1 cellular context compared by ENCODE assay signal in genomic region chr1:9239622-9240401, GRCh38.
TF ChIP-seq lines count a peak whose summit lies in the region.

No MANE protein-coding gene starts in this region.

TF ChIP-seq in HepG2, 621 proteins besides CTCF, POLR2A, EP300 and RAD21 (continued from another document and continues in another):
- TF ChIP-seq, protein P1, sequence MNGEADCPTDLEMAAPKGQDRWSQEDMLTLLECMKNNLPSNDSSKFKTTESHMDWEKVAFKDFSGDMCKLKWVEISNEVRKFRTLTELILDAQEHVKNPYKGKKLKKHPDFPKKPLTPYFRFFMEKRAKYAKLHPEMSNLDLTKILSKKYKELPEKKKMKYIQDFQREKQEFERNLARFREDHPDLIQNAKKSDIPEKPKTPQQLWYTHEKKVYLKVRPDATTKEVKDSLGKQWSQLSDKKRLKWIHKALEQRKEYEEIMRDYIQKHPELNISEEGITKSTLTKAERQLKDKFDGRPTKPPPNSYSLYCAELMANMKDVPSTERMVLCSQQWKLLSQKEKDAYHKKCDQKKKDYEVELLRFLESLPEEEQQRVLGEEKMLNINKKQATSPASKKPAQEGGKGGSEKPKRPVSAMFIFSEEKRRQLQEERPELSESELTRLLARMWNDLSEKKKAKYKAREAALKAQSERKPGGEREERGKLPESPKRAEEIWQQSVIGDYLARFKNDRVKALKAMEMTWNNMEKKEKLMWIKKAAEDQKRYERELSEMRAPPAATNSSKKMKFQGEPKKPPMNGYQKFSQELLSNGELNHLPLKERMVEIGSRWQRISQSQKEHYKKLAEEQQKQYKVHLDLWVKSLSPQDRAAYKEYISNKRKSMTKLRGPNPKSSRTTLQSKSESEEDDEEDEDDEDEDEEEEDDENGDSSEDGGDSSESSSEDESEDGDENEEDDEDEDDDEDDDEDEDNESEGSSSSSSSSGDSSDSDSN (CRISPR knock-in tag; IDR thresholded peaks at IDR 0.05): peak; percentile 89
- TF ChIP-seq, protein P2, sequence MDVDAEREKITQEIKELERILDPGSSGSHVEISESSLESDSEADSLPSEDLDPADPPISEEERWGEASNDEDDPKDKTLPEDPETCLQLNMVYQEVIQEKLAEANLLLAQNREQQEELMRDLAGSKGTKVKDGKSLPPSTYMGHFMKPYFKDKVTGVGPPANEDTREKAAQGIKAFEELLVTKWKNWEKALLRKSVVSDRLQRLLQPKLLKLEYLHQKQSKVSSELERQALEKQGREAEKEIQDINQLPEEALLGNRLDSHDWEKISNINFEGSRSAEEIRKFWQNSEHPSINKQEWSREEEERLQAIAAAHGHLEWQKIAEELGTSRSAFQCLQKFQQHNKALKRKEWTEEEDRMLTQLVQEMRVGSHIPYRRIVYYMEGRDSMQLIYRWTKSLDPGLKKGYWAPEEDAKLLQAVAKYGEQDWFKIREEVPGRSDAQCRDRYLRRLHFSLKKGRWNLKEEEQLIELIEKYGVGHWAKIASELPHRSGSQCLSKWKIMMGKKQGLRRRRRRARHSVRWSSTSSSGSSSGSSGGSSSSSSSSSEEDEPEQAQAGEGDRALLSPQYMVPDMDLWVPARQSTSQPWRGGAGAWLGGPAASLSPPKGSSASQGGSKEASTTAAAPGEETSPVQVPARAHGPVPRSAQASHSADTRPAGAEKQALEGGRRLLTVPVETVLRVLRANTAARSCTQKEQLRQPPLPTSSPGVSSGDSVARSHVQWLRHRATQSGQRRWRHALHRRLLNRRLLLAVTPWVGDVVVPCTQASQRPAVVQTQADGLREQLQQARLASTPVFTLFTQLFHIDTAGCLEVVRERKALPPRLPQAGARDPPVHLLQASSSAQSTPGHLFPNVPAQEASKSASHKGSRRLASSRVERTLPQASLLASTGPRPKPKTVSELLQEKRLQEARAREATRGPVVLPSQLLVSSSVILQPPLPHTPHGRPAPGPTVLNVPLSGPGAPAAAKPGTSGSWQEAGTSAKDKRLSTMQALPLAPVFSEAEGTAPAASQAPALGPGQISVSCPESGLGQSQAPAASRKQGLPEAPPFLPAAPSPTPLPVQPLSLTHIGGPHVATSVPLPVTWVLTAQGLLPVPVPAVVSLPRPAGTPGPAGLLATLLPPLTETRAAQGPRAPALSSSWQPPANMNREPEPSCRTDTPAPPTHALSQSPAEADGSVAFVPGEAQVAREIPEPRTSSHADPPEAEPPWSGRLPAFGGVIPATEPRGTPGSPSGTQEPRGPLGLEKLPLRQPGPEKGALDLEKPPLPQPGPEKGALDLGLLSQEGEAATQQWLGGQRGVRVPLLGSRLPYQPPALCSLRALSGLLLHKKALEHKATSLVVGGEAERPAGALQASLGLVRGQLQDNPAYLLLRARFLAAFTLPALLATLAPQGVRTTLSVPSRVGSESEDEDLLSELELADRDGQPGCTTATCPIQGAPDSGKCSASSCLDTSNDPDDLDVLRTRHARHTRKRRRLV (CRISPR knock-in tag; IDR thresholded peaks at IDR 0.05): 0 out of 2 replicates have a peak, but pooled peaks have one; percentile 36
- peak; percentile 55 for TF ChIP-seq GABPB1 (CRISPR knock-in tag; IDR thresholded peaks at IDR 0.05)
- TF ChIP-seq IKZF1 (IDR thresholded peaks at IDR 0.05): no peak
- peak; percentile 82; the same call in 1 of the 2 replicates for TF ChIP-seq ZNF317 (CRISPR knock-in tag; IDR thresholded peaks at IDR 0.05)
- no peak for TF ChIP-seq ZC3H4 (CRISPR knock-in tag; IDR thresholded peaks at IDR 0.05; ENCODE audit: borderline replicate concordance)
- TF ChIP-seq TFAP4 (IDR thresholded peaks at IDR 0.05; ENCODE audit: borderline replicate concordance, low read depth): peak; percentile 59; the same call in 1 of the 2 replicates
- no peak for TF ChIP-seq ZNF562 (CRISPR knock-in tag; IDR thresholded peaks at IDR 0.05; ENCODE audit: borderline replicate concordance)
- no peak for TF ChIP-seq GABPA (IDR thresholded peaks at IDR 0.05; ENCODE audit: low read depth, low read length)
- TF ChIP-seq GABPA (CRISPR knock-in tag; IDR thresholded peaks at IDR 0.05; ENCODE audit: low read depth): peak; percentile 73
- peak; percentile 69 for TF ChIP-seq FOSL2 (CRISPR knock-in tag; IDR thresholded peaks at IDR 0.05)
- TF ChIP-seq, protein P3, sequence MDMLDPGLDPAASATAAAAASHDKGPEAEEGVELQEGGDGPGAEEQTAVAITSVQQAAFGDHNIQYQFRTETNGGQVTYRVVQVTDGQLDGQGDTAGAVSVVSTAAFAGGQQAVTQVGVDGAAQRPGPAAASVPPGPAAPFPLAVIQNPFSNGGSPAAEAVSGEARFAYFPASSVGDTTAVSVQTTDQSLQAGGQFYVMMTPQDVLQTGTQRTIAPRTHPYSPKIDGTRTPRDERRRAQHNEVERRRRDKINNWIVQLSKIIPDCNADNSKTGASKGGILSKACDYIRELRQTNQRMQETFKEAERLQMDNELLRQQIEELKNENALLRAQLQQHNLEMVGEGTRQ (IDR thresholded peaks at IDR 0.05; ENCODE audit: low read depth, low read length): no peak
- TF ChIP-seq, protein P3 (CRISPR knock-in tag; IDR thresholded peaks at IDR 0.05; ENCODE audit: borderline replicate concordance): no peak
- no peak for TF ChIP-seq ZNF441 (CRISPR knock-in tag; IDR thresholded peaks at IDR 0.05; ENCODE audit: borderline replicate concordance)
- TF ChIP-seq SIX1 (CRISPR knock-in tag; IDR thresholded peaks at IDR 0.05; ENCODE audit: borderline replicate concordance): no peak
- TF ChIP-seq, protein P4, sequence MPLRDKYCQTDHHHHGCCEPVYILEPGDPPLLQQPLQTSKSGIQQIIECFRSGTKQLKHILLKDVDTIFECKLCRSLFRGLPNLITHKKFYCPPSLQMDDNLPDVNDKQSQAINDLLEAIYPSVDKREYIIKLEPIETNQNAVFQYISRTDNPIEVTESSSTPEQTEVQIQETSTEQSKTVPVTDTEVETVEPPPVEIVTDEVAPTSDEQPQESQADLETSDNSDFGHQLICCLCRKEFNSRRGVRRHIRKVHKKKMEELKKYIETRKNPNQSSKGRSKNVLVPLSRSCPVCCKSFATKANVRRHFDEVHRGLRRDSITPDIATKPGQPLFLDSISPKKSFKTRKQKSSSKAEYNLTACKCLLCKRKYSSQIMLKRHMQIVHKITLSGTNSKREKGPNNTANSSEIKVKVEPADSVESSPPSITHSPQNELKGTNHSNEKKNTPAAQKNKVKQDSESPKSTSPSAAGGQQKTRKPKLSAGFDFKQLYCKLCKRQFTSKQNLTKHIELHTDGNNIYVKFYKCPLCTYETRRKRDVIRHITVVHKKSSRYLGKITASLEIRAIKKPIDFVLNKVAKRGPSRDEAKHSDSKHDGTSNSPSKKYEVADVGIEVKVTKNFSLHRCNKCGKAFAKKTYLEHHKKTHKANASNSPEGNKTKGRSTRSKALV (CRISPR knock-in tag; IDR thresholded peaks at IDR 0.05): no peak
- TF ChIP-seq TARDBP (CRISPR knock-in tag; IDR thresholded peaks at IDR 0.05): peak; percentile 52; the same call in 1 of the 2 replicates
- TF ChIP-seq CCDC6 (CRISPR knock-in tag; IDR thresholded peaks at IDR 0.05): no peak
- 0 out of 2 replicates have a peak, but pooled peaks have one; percentile 9 for TF ChIP-seq THRA (CRISPR knock-in tag; IDR thresholded peaks at IDR 0.05; ENCODE audit: borderline replicate concordance)
- no peak for TF ChIP-seq TSC22D2 (CRISPR knock-in tag; IDR thresholded peaks at IDR 0.05; ENCODE audit: borderline replicate concordance)
- no peak for TF ChIP-seq CC2D1A (CRISPR knock-in tag; IDR thresholded peaks at IDR 0.05)
- TF ChIP-seq NFIC (IDR thresholded peaks at IDR 0.05; ENCODE audit: low read length): no peak
- TF ChIP-seq HNF4G (IDR thresholded peaks at IDR 0.05; ENCODE audit: borderline replicate concordance, low read depth, low read length): peak; percentile 46
- TF ChIP-seq HNF4G (CRISPR knock-in tag; IDR thresholded peaks at IDR 0.05; ENCODE audit: borderline replicate concordance, low read depth): no peak; the same call in 1 of the 2 replicates
- TF ChIP-seq TFE3 (CRISPR knock-in tag; IDR thresholded peaks at IDR 0.05): 0 out of 2 replicates have a peak, but pooled peaks have one; percentile 36
- no peak for TF ChIP-seq MBNL3 (CRISPR knock-in tag; conservative IDR thresholded peaks at IDR 0.05)
- TF ChIP-seq STAG1 (CRISPR knock-in tag; IDR thresholded peaks at IDR 0.05): peak; percentile 16
- TF ChIP-seq, protein P5, sequence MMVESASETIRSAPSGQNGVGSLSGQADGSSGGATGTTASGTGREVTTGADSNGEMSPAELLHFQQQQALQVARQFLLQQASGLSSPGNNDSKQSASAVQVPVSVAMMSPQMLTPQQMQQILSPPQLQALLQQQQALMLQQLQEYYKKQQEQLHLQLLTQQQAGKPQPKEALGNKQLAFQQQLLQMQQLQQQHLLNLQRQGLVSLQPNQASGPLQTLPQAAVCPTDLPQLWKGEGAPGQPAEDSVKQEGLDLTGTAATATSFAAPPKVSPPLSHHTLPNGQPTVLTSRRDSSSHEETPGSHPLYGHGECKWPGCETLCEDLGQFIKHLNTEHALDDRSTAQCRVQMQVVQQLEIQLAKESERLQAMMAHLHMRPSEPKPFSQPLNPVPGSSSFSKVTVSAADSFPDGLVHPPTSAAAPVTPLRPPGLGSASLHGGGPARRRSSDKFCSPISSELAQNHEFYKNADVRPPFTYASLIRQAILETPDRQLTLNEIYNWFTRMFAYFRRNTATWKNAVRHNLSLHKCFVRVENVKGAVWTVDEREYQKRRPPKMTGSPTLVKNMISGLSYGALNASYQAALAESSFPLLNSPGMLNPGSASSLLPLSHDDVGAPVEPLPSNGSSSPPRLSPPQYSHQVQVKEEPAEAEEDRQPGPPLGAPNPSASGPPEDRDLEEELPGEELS (CRISPR knock-in tag; IDR thresholded peaks at IDR 0.05): peak; percentile 72
- TF ChIP-seq ZBTB43 (CRISPR knock-in tag; conservative IDR thresholded peaks at IDR 0.05): 0 out of 2 replicates have a peak, but pooled peaks have one; percentile 34
- 0 out of 2 replicates have a peak, but pooled peaks have one; percentile 39 for TF ChIP-seq ZNF343 (CRISPR knock-in tag; IDR thresholded peaks at IDR 0.05)
- no peak; the same call in 1 of the 2 replicates for TF ChIP-seq GTF3A (CRISPR knock-in tag; conservative IDR thresholded peaks at IDR 0.05)
- TF ChIP-seq, protein P6, sequence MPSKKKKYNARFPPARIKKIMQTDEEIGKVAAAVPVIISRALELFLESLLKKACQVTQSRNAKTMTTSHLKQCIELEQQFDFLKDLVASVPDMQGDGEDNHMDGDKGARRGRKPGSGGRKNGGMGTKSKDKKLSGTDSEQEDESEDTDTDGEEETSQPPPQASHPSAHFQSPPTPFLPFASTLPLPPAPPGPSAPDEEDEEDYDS (CRISPR knock-in tag; IDR thresholded peaks at IDR 0.05): peak; percentile 50
- TF ChIP-seq NRL (CRISPR knock-in tag; IDR thresholded peaks at IDR 0.05; ENCODE audit: borderline replicate concordance): 0 out of 2 replicates have a peak, but pooled peaks have one; percentile 23
- no peak for TF ChIP-seq THAP8 (CRISPR knock-in tag; IDR thresholded peaks at IDR 0.05; ENCODE audit: borderline replicate concordance)
- TF ChIP-seq ZSCAN12 (CRISPR knock-in tag; IDR thresholded peaks at IDR 0.05): no peak
- peak; percentile 81 for TF ChIP-seq ZNF331 (CRISPR knock-in tag; IDR thresholded peaks at IDR 0.05)
